Comparison of ENCODE assay signal across 9 cellular contexts in the genomic region with DNA sequence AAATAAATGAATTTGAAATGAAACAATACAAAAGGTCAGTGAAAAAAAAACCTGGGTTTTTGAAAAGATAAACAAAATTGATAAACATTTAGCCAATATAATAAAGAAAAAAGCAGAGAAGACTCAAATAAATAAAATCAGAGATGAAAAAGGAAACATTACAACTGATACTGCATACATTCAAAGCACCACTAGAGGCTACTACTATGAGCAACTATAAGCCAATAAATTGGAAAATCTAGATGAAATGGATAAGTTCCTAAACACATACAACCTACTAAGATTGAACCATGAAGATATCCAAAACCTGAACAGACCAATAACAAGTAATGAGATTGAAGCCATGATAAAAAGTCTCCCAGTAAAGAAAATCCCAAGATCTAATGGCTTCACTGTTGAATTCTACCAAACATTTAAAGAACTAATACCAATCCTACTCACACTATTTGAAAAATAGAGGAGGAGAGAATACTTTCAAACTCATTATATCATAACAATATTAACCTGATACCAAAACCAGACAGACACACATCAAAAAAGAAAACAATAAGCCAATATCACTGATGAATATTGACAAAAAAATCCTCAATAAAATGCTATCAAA.
DNase-seq lines count a peak whose midpoint lies in the region; ATAC-seq and TF ChIP-seq lines count a peak whose summit lies in the region.
"Had no signal": no experiment of that assay in that cellular context is flagged by ENCODE, and none has a peak within 500 bp of the region (broad histone marks: within the 10 kb centered on the region; RNA-seq: fewer than 3 reads in every experiment).

No MANE protein-coding gene starts in this region.

- H3K36me3 ChIP-seq in tibial artery: no peaks in the 10 kb centered on the region
- H3K36me3 ChIP-seq: gastroesophageal sphincter had no signal

- TF ChIP-seq CTCF in AG04450 (IDR thresholded peaks at IDR 0.05; ENCODE audit: low read depth, low read length) (peak; percentile 29), GM12874 (IDR thresholded peaks at IDR 0.05; ENCODE audit: insufficient read depth, low read depth, low read length) (peak; percentile 22; the same call in 1 of the 2 replicates), fibroblast of villous mesenchyme (IDR thresholded peaks at IDR 0.05; ENCODE audit: insufficient read depth, low read depth, low read length) (peak; percentile 63), tibial artery (IDR thresholded peaks at IDR 0.05) (no peak)

- H3K27ac ChIP-seq in AG04450 (ENCODE audit: low read depth, low read length) (no peak overlapping the region), tibial artery (no peak overlapping the region)
- H3K27ac ChIP-seq: gastroesophageal sphincter had no signal

- intact Hi-C loops in tibial artery (cut with DNase I; ENCODE audit: low total_unique reads): no loop called here

- DNase-seq in AG04450 (ENCODE audit: low read depth, low spot score) (no peak), RKO (ENCODE audit: low spot score) (peak; percentile 13), fibroblast of villous mesenchyme (ENCODE audit: low read depth) (peak; percentile 20), GDM1 (lab: John Stamatoyannopoulos, UW) (no peak), tibial artery (no peak)
- DNase-seq in activated CD4-positive, alpha-beta T cell treated with anti-CD3 and anti-CD28 coated beads, Interleukin-2, amount 50 U/mL, for 48 hours: no peak

- no peak for ATAC-seq in HG03565 (IDR thresholded peaks at IDR 0.05; ENCODE audit: unreplicated experiment)
- ATAC-seq: gastroesophageal sphincter had no signal

- H3K27me3 ChIP-seq in AG04450 (ENCODE audit: control insufficient read depth, insufficient read depth, low read length) (no peaks in the 10 kb centered on the region), tibial artery (no peaks in the 10 kb centered on the region)
- H3K27me3 ChIP-seq: gastroesophageal sphincter had no signal

- no peaks in the 10 kb centered on the region for H3K9me3 ChIP-seq in AG04450 (ENCODE audit: control insufficient read depth, insufficient read depth, low read length)
- peaks cover 0 to 7% (median 5%) of the 10 kb centered on the region in 3 donors for H3K9me3 ChIP-seq in tibial artery

- POLR2A ChIA-PET in AG04450 (lab: Yijun Ruan, JAX): no interaction called here

- H3K4me3 ChIP-seq in AG04450 (ENCODE audit: low read depth, low read length) (no peak overlapping the region), fibroblast of villous mesenchyme (ENCODE audit: low read depth, low read length) (no peak overlapping the region), tibial artery (no peak overlapping the region)
- H3K4me3 ChIP-seq: gastroesophageal sphincter had no signal

- CTCF ChIA-PET in AG04450 (lab: Charles Lee): interaction anchor here (1.2 to 1.8 kb wide), 2 partner anchors 28 to 384 kb away, joined by 3 to 6 read pairs; no protein-coding TSS in a partner anchor

- H3K4me1 ChIP-seq in tibial artery: no peaks in the 10 kb centered on the region
- H3K4me1 ChIP-seq: gastroesophageal sphincter had no signal

Comparison
In these comparisons a context has a peak if more than half of its experiments do, and no peak if none do; other contexts are left out.
1. DNase-seq: peak in RKO (single experiment) and fibroblast of villous mesenchyme (single experiment); none in AG04450 (single experiment), GDM1 (single experiment), activated CD4-positive, alpha-beta T cell treated with anti-CD3 and anti-CD28 coated beads, Interleukin-2, amount 50 U/mL, for 48 hours (0 of 2) and tibial artery (0 of 2).
2. CTCF ChIP-seq: peak in AG04450 (single experiment), GM12874 (single experiment) and fibroblast of villous mesenchyme (single experiment); none in tibial artery (0 of 2).